In the genomic region with DNA sequence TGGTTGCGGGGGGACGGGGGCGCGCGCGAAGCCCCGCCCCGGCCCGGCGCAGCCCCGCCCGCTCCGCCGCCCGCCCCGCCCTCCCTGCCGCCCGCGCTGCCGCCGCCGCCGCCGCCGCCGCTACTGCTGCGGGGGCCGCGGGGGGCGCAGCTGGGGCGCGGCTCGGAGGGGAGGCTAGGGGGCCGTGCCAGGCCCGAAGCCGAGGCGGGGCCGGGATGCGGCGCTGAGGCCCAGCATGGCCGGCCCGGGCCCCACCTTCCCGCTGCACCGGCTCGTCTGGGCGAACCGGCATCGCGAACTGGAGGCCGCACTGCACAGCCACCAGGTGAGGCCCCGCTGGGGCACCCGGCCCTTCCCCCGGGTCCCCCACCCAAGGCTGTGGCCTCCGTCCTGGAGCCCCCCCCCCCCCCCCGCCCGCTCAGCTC, we compare ENCODE assay signal across 8 cellular contexts. TPM values are rescaled to one million over a fixed set of nuclear protein-coding genes. Genes with fewer than 3 reads are reported as not detected.
A peak's percentile ranks its signal among the peaks of the same experiment; 100 is the strongest.
DNase-seq lines count a peak whose midpoint lies in the region; ATAC-seq, FAIRE-seq and TF ChIP-seq lines count a peak whose summit lies in the region.

Gene ANKRD13D, plus strand, starts transcription at position 78 of the 425 bp plus-strand sequence. Its CDS starts 158 bp downstream, at position 236.

- TF ChIP-seq POLR2A in GM12892 (IDR thresholded peaks at IDR 0.05; ENCODE audit: low read depth, low read length), result no peak

- H3K4me1 ChIP-seq in kidney (ENCODE audit: control insufficient read depth in 1 of 2, insufficient read depth in 1 of 2, low read depth in 1 of 2, low read length in 2 of 2), result peaks cover 12 to 24% of the 10 kb centered on the region in 2 donors

- no peak for TF ChIP-seq CTCF in astrocyte of the spinal cord (IDR thresholded peaks at IDR 0.05; ENCODE audit: low read depth, low read length)
- no peak for TF ChIP-seq CTCF in kidney (IDR thresholded peaks at IDR 0.05; ENCODE audit: borderline replicate concordance, extremely low read depth, insufficient read depth)

- peak within 1 kb of the TSS; percentile 99 for H3K27ac Mint-ChIP-seq in activated naive CD4-positive, alpha-beta T cell treated with anti-CD3 and anti-CD28 coated beads, Interleukin-2, amount 10 ng/mL, durations not matched to agents 7 days and 5 days
- peak within 1 kb of the TSS; percentile 91 to 99 for H3K27ac Mint-ChIP-seq in stimulated activated naive CD8-positive, alpha-beta T cell treated with anti-CD3 and anti-CD28 coated beads, Interleukin-15, amount 100 ng/mL, for 72 hours

- peaks cover 76% of the 10 kb centered on the region for H3K4me1 Mint-ChIP-seq in activated naive CD4-positive, alpha-beta T cell treated with anti-CD3 and anti-CD28 coated beads, Interleukin-2, amount 10 ng/mL, durations not matched to agents 7 days and 5 days
- peaks cover 88% of the 10 kb centered on the region for H3K4me1 Mint-ChIP-seq in stimulated activated naive CD8-positive, alpha-beta T cell treated with anti-CD3 and anti-CD28 coated beads, Interleukin-15, amount 100 ng/mL, for 72 hours

- peaks cover 63% of the 10 kb centered on the region for H3K36me3 Mint-ChIP-seq in activated naive CD4-positive, alpha-beta T cell treated with anti-CD3 and anti-CD28 coated beads, Interleukin-2, amount 10 ng/mL, durations not matched to agents 7 days and 5 days

- peak within 1 kb of the TSS; percentile 48 to 84 for H3K9ac ChIP-seq in kidney (ENCODE audit: low read length in 2 of 2)

- DNase-seq in activated naive CD4-positive, alpha-beta T cell treated with anti-CD3 and anti-CD28 coated beads, Interleukin-2, amount 10 ng/mL, durations not matched to agents 7 days and 5 days, result no peak
- no peak for DNase-seq in activated naive CD4-positive, alpha-beta T cell (lab: John Stamatoyannopoulos, UW)
- DNase-seq in astrocyte of the spinal cord (ENCODE audit: low read depth, low spot score), result no peak
- DNase-seq in kidney, result no peak
- no peak for DNase-seq in stimulated activated naive CD8-positive, alpha-beta T cell treated with anti-CD3 and anti-CD28 coated beads, Interleukin-15, amount 100 ng/mL, for 72 hours
- DNase-seq in GM12892 (ENCODE audit: insufficient read length), result no peak

- no peaks in the 10 kb centered on the region for H3K9me3 Mint-ChIP-seq in activated naive CD4-positive, alpha-beta T cell treated with anti-CD3 and anti-CD28 coated beads, Interleukin-2, amount 10 ng/mL, durations not matched to agents 7 days and 5 days
- H3K9me3 Mint-ChIP-seq in stimulated activated naive CD8-positive, alpha-beta T cell treated with anti-CD3 and anti-CD28 coated beads, Interleukin-15, amount 100 ng/mL, for 72 hours, result no peaks in the 10 kb centered on the region

- H3K27me3 Mint-ChIP-seq in activated naive CD4-positive, alpha-beta T cell treated with anti-CD3 and anti-CD28 coated beads, Interleukin-2, amount 10 ng/mL, durations not matched to agents 7 days and 5 days, result peaks cover 12% of the 10 kb centered on the region
- H3K27me3 Mint-ChIP-seq in stimulated activated naive CD8-positive, alpha-beta T cell treated with anti-CD3 and anti-CD28 coated beads, Interleukin-15, amount 100 ng/mL, for 72 hours, result no peaks in the 10 kb centered on the region

- peaks cover 3 to 5% of the 10 kb centered on the region in 2 donors for H3K36me3 ChIP-seq in kidney (ENCODE audit: control insufficient read depth in 1 of 2, insufficient read depth in 2 of 2, low read length in 2 of 2)

- ATAC-seq in HG03558 (IDR thresholded peaks at IDR 0.05; ENCODE audit: extremely low read depth, unreplicated experiment) (peak; percentile 21), HG02610 (IDR thresholded peaks at IDR 0.05; ENCODE audit: unreplicated experiment) (no peak)
- peak; percentile 44 for ATAC-seq in stimulated activated naive CD8-positive, alpha-beta T cell treated with anti-CD3 and anti-CD28 coated beads, Interleukin-15, amount 100 ng/mL, for 72 hours

- intact Hi-C loops in kidney (cut with DNase I), result no loop called here

- H3K9me3 ChIP-seq in kidney (ENCODE audit: control insufficient read depth in 1 of 2, low read length in 2 of 2), result no peaks in the 10 kb centered on the region

- H3K4me3 ChIP-seq in astrocyte of the spinal cord (ENCODE audit: low read depth, low read length) (peak within 1 kb of the TSS; percentile 73), kidney (ENCODE audit: low read length in 2 of 2) (peak within 1 kb of the TSS; percentile 31 to 68)

- H3K27ac ChIP-seq in kidney (ENCODE audit: low read depth in 2 of 2, low read length in 2 of 2), result peak within 1 kb of the TSS; percentile 88 to 89

- CTCF ChIA-PET in activated naive CD4-positive, alpha-beta T cell treated with anti-CD3 and anti-CD28 coated beads, Interleukin-2, amount 10 ng/mL, durations not matched to agents 7 days and 5 days (lab: Charles Lee), result interaction anchor here (0.6 to 3.0 kb wide), 7 partner anchors 12 to 36 kb away, joined by 3 to 22 read pairs (median 4); no protein-coding TSS in a partner anchor

- in situ Hi-C loops in astrocyte of the spinal cord (cut with HindIII; ENCODE audit: low sequenced_read_pairs), result no loop called here

- FAIRE-seq in kidney (lab: Jason Lieb, UNC), result no peak
- no peak for FAIRE-seq in GM12892 (lab: Jason Lieb, UNC)

- peak within 1 kb of the TSS; percentile 92 for H3K4me3 Mint-ChIP-seq in activated naive CD4-positive, alpha-beta T cell treated with anti-CD3 and anti-CD28 coated beads, Interleukin-2, amount 10 ng/mL, durations not matched to agents 7 days and 5 days
- H3K4me3 Mint-ChIP-seq in stimulated activated naive CD8-positive, alpha-beta T cell treated with anti-CD3 and anti-CD28 coated beads, Interleukin-15, amount 100 ng/mL, for 72 hours, result peak within 1 kb of the TSS; percentile 90 to 99

RNA-seq across cellular contexts. Expression of gene ANKRD13D, which starts in this region (rescaled TPM):
- 68.3 TPM for total RNA-seq in kidney
- 21.9 TPM for polyA plus RNA-seq in kidney (ENCODE audit: insufficient read depth, low read depth, low replicate concordance)
- polyA plus RNA-seq in GM12892 (2012; ENCODE audit: missing spikeins), result 22.1 TPM
